16 cellular contexts compared by ENCODE assay signal in genomic region chr21:45850181-45850580, GRCh38.
"Had no signal": no experiment of that assay in that cellular context is flagged by ENCODE, and none has a peak within 500 bp of the region (broad histone marks: within the 10 kb centered on the region; RNA-seq: fewer than 3 reads in every experiment).

No MANE protein-coding gene starts in this region.

- H3K27me3 ChIP-seq: right lobe of liver had no signal

- DNase-seq: cortex of kidney; effector CD8-positive, alpha-beta T cell; mesendoderm; naive thymus-derived CD4-positive, alpha-beta T cell; nephron progenitor cell; psoas muscle; retina; right lobe of liver; stimulated activated CD4-positive, alpha-beta T cell treated with anti-CD3 and anti-CD28 coated beads, Interleukin-12 subunit alpha, Interleukin-12 subunit beta, amount 100 ng/mL, for 4 hours; stimulated activated naive CD4-positive, alpha-beta T cell; tibial artery had no signal

- H3K9me3 Mint-ChIP-seq: central memory CD8-positive, alpha-beta T cell; naive thymus-derived CD4-positive, alpha-beta T cell had no signal

- H3K36me3 ChIP-seq: right lobe of liver, tibial artery had no signal

- H3K9me3 ChIP-seq: psoas muscle, right lobe of liver, tibial artery had no signal

- H3K4me1 Mint-ChIP-seq: central memory CD8-positive, alpha-beta T cell had no signal

- H3K27ac ChIP-seq: parathyroid adenoma, psoas muscle, right lobe of liver, skin epidermis, tibial artery had no signal

- ATAC-seq: esophagus mucosa; naive thymus-derived CD4-positive, alpha-beta T cell; psoas muscle; right lobe of liver had no signal

- H3K4me3 ChIP-seq: dorsolateral prefrontal cortex, psoas muscle, right lobe of liver, skin epidermis, tibial artery had no signal

- H3K27ac Mint-ChIP-seq: naive thymus-derived CD4-positive, alpha-beta T cell; nephron progenitor cell had no signal

- H3K4me1 ChIP-seq: parathyroid adenoma, psoas muscle, right lobe of liver, tibial artery had no signal

- H3K4me3 Mint-ChIP-seq: central memory CD8-positive, alpha-beta T cell; nephron progenitor cell had no signal
